15 cellular contexts compared by ENCODE assay signal in genomic region chr11:105900515-105901035, GRCh38.
DNase-seq lines count a peak whose midpoint lies in the region; ATAC-seq and TF ChIP-seq lines count a peak whose summit lies in the region.
"Had no signal": no experiment of that assay in that cellular context is flagged by ENCODE, and none has a peak within 500 bp of the region (broad histone marks: within the 10 kb centered on the region; RNA-seq: fewer than 3 reads in every experiment).

No MANE protein-coding gene starts in this region.

- DNase-seq in WTC11 (ENCODE audit: low spot score) (no peak), chondrocyte (ENCODE audit: low spot score) (peak; percentile 40), NCI-H1436 treated with DMSO at 0.1 percent for 48 hours (lab: John Stamatoyannopoulos, UW) (no peak), NCI-H2227 (lab: John Stamatoyannopoulos, UW; ENCODE audit: unreplicated experiment) (no peak)
- DNase-seq: BE2C; CD4-positive, alpha-beta memory T cell; DMS79 had no signal

- H3K27ac Mint-ChIP-seq in WTC11, result 0 out of 2 replicates have a peak overlapping the region, but pooled peaks have one; percentile 61
- no peak overlapping the region for H3K27ac Mint-ChIP-seq in chondrocyte (ENCODE audit: unreplicated experiment)
- H3K27ac Mint-ChIP-seq: CD4-positive, alpha-beta memory T cell had no signal

- H3K27me3 Mint-ChIP-seq in WTC11 (ENCODE audit: low read depth), result no peaks in the 10 kb centered on the region
- H3K27me3 Mint-ChIP-seq in chondrocyte (ENCODE audit: low read depth), result peaks cover 1% of the 10 kb centered on the region

- ATAC-seq in WTC11, result no peak
- ATAC-seq in GM18519 (IDR thresholded peaks at IDR 0.05; ENCODE audit: low FRiP score, unreplicated experiment), result no peak
- ATAC-seq: A549, GM12878, HCT116 had no signal

- peaks cover 16% of the 10 kb centered on the region; the same call in 1 of the 2 replicates for H3K4me1 Mint-ChIP-seq in WTC11
- H3K4me1 Mint-ChIP-seq in chondrocyte (ENCODE audit: low read depth), result no peaks in the 10 kb centered on the region
- H3K4me1 Mint-ChIP-seq: CD4-positive, alpha-beta memory T cell had no signal

- H3K36me3 Mint-ChIP-seq in WTC11 (no peaks in the 10 kb centered on the region), chondrocyte (ENCODE audit: low read depth) (peaks cover 1% of the 10 kb centered on the region)
- H3K36me3 Mint-ChIP-seq: CD4-positive, alpha-beta memory T cell had no signal

- H3K4me3 Mint-ChIP-seq in WTC11, result no peak overlapping the region
- no peak overlapping the region for H3K4me3 Mint-ChIP-seq in chondrocyte (ENCODE audit: unreplicated experiment)
- H3K4me3 Mint-ChIP-seq: CD4-positive, alpha-beta memory T cell had no signal

- no peaks in the 10 kb centered on the region for H3K9me3 Mint-ChIP-seq in WTC11
- peaks cover 9% of the 10 kb centered on the region for H3K9me3 Mint-ChIP-seq in chondrocyte (ENCODE audit: low read depth)
- H3K9me3 Mint-ChIP-seq: CD4-positive, alpha-beta memory T cell had no signal

- POLR2A ChIA-PET in WTC11 (lab: Charles Lee), result no interaction called here

- H3K27me3 ChIP-seq in layer of hippocampus (ENCODE audit: control insufficient read depth, insufficient read depth, low read length), result no peaks in the 10 kb centered on the region
- H3K27me3 ChIP-seq: BE2C had no signal

- CTCF ChIA-PET in WTC11 (lab: Charles Lee), result no interaction called here

- TF ChIP-seq CTCF in WTC11 (IDR thresholded peaks at IDR 0.05) (no peak), chondrocyte (IDR thresholded peaks at IDR 0.05) (no peak)

- peak overlapping the region; percentile 74 for H3K27ac ChIP-seq in layer of hippocampus (ENCODE audit: low read depth, low read length)
- H3K27ac ChIP-seq in temporal lobe (ENCODE audit: low read depth, low read length), result peak overlapping the region; percentile 94
- H3K27ac ChIP-seq: A549, C4-2B, HL-60 had no signal

TF ChIP-seq in WTC11, 78 proteins besides CTCF, POLR2A, EP300 and RAD21:
- TF ChIP-seq ZNF138 (CRISPR knock-in tag; conservative IDR thresholded peaks at IDR 0.05) (no peak), MYBL2 (CRISPR knock-in tag; IDR thresholded peaks at IDR 0.05) (no peak), MXD4 (CRISPR knock-in tag; IDR thresholded peaks at IDR 0.05; ENCODE audit: borderline replicate concordance) (no peak), ZNF263 (CRISPR knock-in tag; IDR thresholded peaks at IDR 0.05; ENCODE audit: low read depth) (no peak), OVOL2 (CRISPR knock-in tag; IDR thresholded peaks at IDR 0.05; ENCODE audit: borderline replicate concordance) (no peak), FOXK1 (CRISPR knock-in tag; IDR thresholded peaks at IDR 0.05) (no peak), FOXP1 (CRISPR knock-in tag; IDR thresholded peaks at IDR 0.05; ENCODE audit: borderline replicate concordance) (no peak), ZNF121 (CRISPR knock-in tag; IDR thresholded peaks at IDR 0.05) (no peak)
TF ChIP-seq in WTC11: peak in this region for 0.
